Comparison of ENCODE assay signal across 9 cellular contexts in genomic region chr12:104218935-104219334, GRCh38. TPM values are rescaled to one million over a fixed set of nuclear protein-coding genes. Genes with fewer than 3 reads are reported as not detected.
DNase-seq lines count a peak whose midpoint lies in the region; ATAC-seq and TF ChIP-seq lines count a peak whose summit lies in the region.
"Had no signal": no experiment of that assay in that cellular context is flagged by ENCODE, and none has a peak within 500 bp of the region (broad histone marks: within the 10 kb centered on the region; RNA-seq: fewer than 3 reads in every experiment).

No MANE protein-coding gene starts in this region.

- peaks cover 7% of the 10 kb centered on the region for H3K27me3 Mint-ChIP-seq in activated T-helper 1 cell treated with anti-CD3 and anti-CD28 coated beads, Interleukin-12 subunit alpha, Interleukin-12 subunit beta, Interleukin-2, Interleukin-4 antibody, amounts not matched to agents 30 ng/mL and 10 ng/mL and 1 ng/mL, durations not matched to agents 14 hours and 24 hours and 36 hours (ENCODE audit: insufficient read depth)

- H3K36me3 ChIP-seq in stomach = no peaks in the 10 kb centered on the region

- WGBS in stomach, 5 donors = 74 to 100% (median 90%) methylated on average over 1 of the region's 1 CpG

- H3K4me1 Mint-ChIP-seq in activated T-helper 1 cell treated with anti-CD3 and anti-CD28 coated beads, Interleukin-12 subunit alpha, Interleukin-12 subunit beta, Interleukin-2, Interleukin-4 antibody, amounts not matched to agents 30 ng/mL and 10 ng/mL and 1 ng/mL, durations not matched to agents 14 hours and 24 hours and 36 hours (ENCODE audit: low read depth) = peaks cover 59% of the 10 kb centered on the region

- DNase-seq in DMS53 (lab: John Stamatoyannopoulos, UW) (peak; percentile 72), DMS53 treated with DMSO at 0.1 percent for 48 hours (lab: John Stamatoyannopoulos, UW; ENCODE audit: unreplicated experiment) (no peak), foreskin keratinocyte (peak in 1 of 2 donors; percentile 73), stomach (no peak), NCI-H2081 treated with DMSO at 0.1 percent for 48 hours (lab: John Stamatoyannopoulos, UW) (no peak), AG20443 (ENCODE audit: low spot score) (no peak), left lobe of liver (ENCODE audit: low spot score) (no peak)
- no peak for DNase-seq in activated T-helper 1 cell treated with anti-CD3 and anti-CD28 coated beads, Interleukin-12 subunit alpha, Interleukin-12 subunit beta, Interleukin-2, Interleukin-4 antibody, amounts not matched to agents 30 ng/mL and 10 ng/mL and 1 ng/mL, durations not matched to agents 14 hours and 24 hours and 36 hours (ENCODE audit: low spot score)
- DNase-seq: cortex of kidney had no signal

- H3K27ac Mint-ChIP-seq in activated T-helper 1 cell treated with anti-CD3 and anti-CD28 coated beads, Interleukin-12 subunit alpha, Interleukin-12 subunit beta, Interleukin-2, Interleukin-4 antibody, amounts not matched to agents 30 ng/mL and 10 ng/mL and 1 ng/mL, durations not matched to agents 14 hours and 24 hours and 36 hours = peak overlapping the region; percentile 52

- peaks cover 3% of the 10 kb centered on the region for H3K36me3 Mint-ChIP-seq in activated T-helper 1 cell treated with anti-CD3 and anti-CD28 coated beads, Interleukin-12 subunit alpha, Interleukin-12 subunit beta, Interleukin-2, Interleukin-4 antibody, amounts not matched to agents 30 ng/mL and 10 ng/mL and 1 ng/mL, durations not matched to agents 14 hours and 24 hours and 36 hours (ENCODE audit: low read depth)

- TF ChIP-seq POLR2A in stomach (IDR thresholded peaks at IDR 0.05) = no peak

- TF ChIP-seq EP300 in stomach (IDR thresholded peaks at IDR 0.05) = no peak

- intact Hi-C loops in activated T-helper 1 cell treated with anti-CD3 and anti-CD28 coated beads, Interleukin-12 subunit alpha, Interleukin-12 subunit beta, Interleukin-2, Interleukin-4 antibody, amounts not matched to agents 30 ng/mL and 10 ng/mL and 1 ng/mL, durations not matched to agents 14 hours and 24 hours and 36 hours (cut with micrococcal nuclease) = loop anchor here (5.0 kb wide), 1 partner anchor 1018 kb away; the partner anchor contains the start of gene APPL2
- intact Hi-C loops in stomach (cut with DNase I; ENCODE audit: low total_unique reads) = loop anchor here (10.0 kb wide), 1 partner anchor 86 kb away; the partner anchor contains the start of gene EID3

- peak overlapping the region; percentile 35 for H3K4me3 Mint-ChIP-seq in activated T-helper 1 cell treated with anti-CD3 and anti-CD28 coated beads, Interleukin-12 subunit alpha, Interleukin-12 subunit beta, Interleukin-2, Interleukin-4 antibody, amounts not matched to agents 30 ng/mL and 10 ng/mL and 1 ng/mL, durations not matched to agents 14 hours and 24 hours and 36 hours

- H3K9me3 ChIP-seq in stomach = no peaks in the 10 kb centered on the region

- no peak overlapping the region for H3K4me3 ChIP-seq in stomach

- TF ChIP-seq CTCF in foreskin keratinocyte (conservative IDR thresholded peaks at IDR 0.05) (no peak), stomach (IDR thresholded peaks at IDR 0.05) (no peak)

- H3K27ac ChIP-seq in foreskin keratinocyte (peak overlapping the region; percentile 95), stomach (peak overlapping the region; percentile 82 to 88 (median 87))

- no peaks in the 10 kb centered on the region for H3K9me3 Mint-ChIP-seq in activated T-helper 1 cell treated with anti-CD3 and anti-CD28 coated beads, Interleukin-12 subunit alpha, Interleukin-12 subunit beta, Interleukin-2, Interleukin-4 antibody, amounts not matched to agents 30 ng/mL and 10 ng/mL and 1 ng/mL, durations not matched to agents 14 hours and 24 hours and 36 hours

- H3K27me3 ChIP-seq in foreskin keratinocyte (no peaks in the 10 kb centered on the region), stomach (no peaks in the 10 kb centered on the region)

- ATAC-seq in foreskin keratinocyte = peak; percentile 45
- no peak for ATAC-seq in left lobe of liver

- peaks cover 15% of the 10 kb centered on the region for H3K4me1 ChIP-seq in foreskin keratinocyte
- H3K4me1 ChIP-seq in stomach = peaks cover 18 to 61% (median 37%) of the 10 kb centered on the region in 4 donors

RNA-seq across cellular contexts. Expression of gene TXNRD1, which starts 3.4 kb away (rescaled TPM):
- 93.3 and 103 TPM in 2 replicates for total RNA-seq in activated T-helper 1 cell treated with anti-CD3 and anti-CD28 coated beads, Interleukin-12 subunit alpha, Interleukin-12 subunit beta, Interleukin-2, Interleukin-4 antibody, amounts not matched to agents 30 ng/mL and 10 ng/mL and 1 ng/mL, durations not matched to agents 14 hours and 24 hours and 36 hours
- total RNA-seq in foreskin keratinocyte (110 and 171 TPM in 2 replicates), stomach (100 to 1,000 TPM in 2 of 5 donors, 10 to 100 TPM in 3; 61.8 to 208 (median 89.5) TPM), left lobe of liver (49.8 TPM)
- polyA plus RNA-seq in foreskin keratinocyte (35.4 and 47.8 TPM in 2 replicates), stomach (10 to 100 TPM; 19.4 to 64.3 (median 54.2) TPM)
